ENCODE assay signal across 8 cellular contexts in genomic region chr22:28802595-28803087, GRCh38. TPM values are rescaled to one million over a fixed set of nuclear protein-coding genes. Genes with fewer than 3 reads are reported as not detected.
DNase-seq lines count a peak whose midpoint lies in the region; ATAC-seq and TF ChIP-seq lines count a peak whose summit lies in the region.

No MANE protein-coding gene starts in this region.

- no peak for ATAC-seq in memory B cell (ENCODE audit: low read depth)
- ATAC-seq in activated CD4-positive, CD25-positive, alpha-beta regulatory T cell treated with anti-CD3 and anti-CD28 coated beads, Interleukin-2, amount 50 U/mL, for 24 hours = no peak
- ATAC-seq in GM19023 (IDR thresholded peaks at IDR 0.05; ENCODE audit: unreplicated experiment) = no peak
- no peak for ATAC-seq in HG03521 (IDR thresholded peaks at IDR 0.05; ENCODE audit: unreplicated experiment)

- H3K27me3 Mint-ChIP-seq in activated CD4-positive, alpha-beta memory T cell treated with anti-CD3 and anti-CD28 coated beads for 36 hours = no peaks in the 10 kb centered on the region
- no peaks in the 10 kb centered on the region for H3K27me3 Mint-ChIP-seq in memory B cell

- peaks cover 19% of the 10 kb centered on the region for H3K4me1 ChIP-seq in GM23248 (ENCODE audit: insufficient read depth)

- DNase-seq in AG10803 (ENCODE audit: low read depth) = no peak
- peak; percentile 29 for DNase-seq in GM23248
- DNase-seq in activated CD4-positive, alpha-beta memory T cell treated with anti-CD3 and anti-CD28 coated beads for 36 hours = no peak
- DNase-seq in memory B cell (ENCODE audit: low spot score in 2 of 2) = no peak
- no peak for DNase-seq in mucosa of gallbladder (ENCODE audit: low spot score)

- H4K20me1 ChIP-seq in GM23248 (ENCODE audit: insufficient read depth) = no peaks in the 10 kb centered on the region

- WGBS in GM23248 (ENCODE audit: low coverage in 1 of 2, low lambda C conversion rate in 2 of 2, missing lambda C conversion rate in 2 of 2), 2 experiments = 83 to 84% methylated on average over 7 of the region's 7 CpGs

- peak; percentile 15; the same call in 1 of the 2 replicates for TF ChIP-seq CTCF in AG10803 (conservative IDR thresholded peaks at IDR 0.05; ENCODE audit: low read length)

- CTCF ChIA-PET in activated CD4-positive, alpha-beta memory T cell treated with anti-CD3 and anti-CD28 coated beads for 36 hours (lab: Charles Lee) = interaction anchor here (0.6 to 6.5 kb wide), 4 partner anchors 9 to 1034 kb away, joined by 3 to 41 read pairs (median 17); no protein-coding TSS in a partner anchor

- H3K4me2 ChIP-seq in GM23248 (ENCODE audit: unreplicated experiment) = no peak overlapping the region

- no peak overlapping the region for H3K27ac ChIP-seq in GM23248

- peaks cover 29% of the 10 kb centered on the region for H3K4me1 Mint-ChIP-seq in activated CD4-positive, alpha-beta memory T cell treated with anti-CD3 and anti-CD28 coated beads for 36 hours (ENCODE audit: low read depth)
- H3K4me1 Mint-ChIP-seq in memory B cell = peaks cover 20% of the 10 kb centered on the region

- H3K9me3 ChIP-seq in GM23248 (ENCODE audit: low read depth) = no peaks in the 10 kb centered on the region

- H3K4me3 Mint-ChIP-seq in activated CD4-positive, alpha-beta memory T cell treated with anti-CD3 and anti-CD28 coated beads for 36 hours = peak overlapping the region; percentile 75
- H3K4me3 Mint-ChIP-seq in memory B cell = no peak overlapping the region

- peak overlapping the region; percentile 80 for H3K27ac Mint-ChIP-seq in activated CD4-positive, alpha-beta memory T cell treated with anti-CD3 and anti-CD28 coated beads for 36 hours
- H3K27ac Mint-ChIP-seq in memory B cell = peak overlapping the region; percentile 92

- H3K27me3 ChIP-seq in GM23248 (replicated peaks; ENCODE audit: insufficient read depth) = no peaks in the 10 kb centered on the region

- in situ Hi-C loops in GM23248 (cut with MboI) = no loop called here

- peak overlapping the region; percentile 47; the same call in 1 of the 2 replicates for H2AFZ ChIP-seq in GM23248

- H3K36me3 Mint-ChIP-seq in activated CD4-positive, alpha-beta memory T cell treated with anti-CD3 and anti-CD28 coated beads for 36 hours = peaks cover 26% of the 10 kb centered on the region
- H3K36me3 Mint-ChIP-seq in memory B cell = no peaks in the 10 kb centered on the region

- peaks cover 14% of the 10 kb centered on the region for H3K36me3 ChIP-seq in GM23248 (ENCODE audit: low read depth)

- H3K9me2 ChIP-seq in GM23248 (ENCODE audit: insufficient read depth) = no peaks in the 10 kb centered on the region

- intact Hi-C loops in activated CD4-positive, alpha-beta memory T cell treated with anti-CD3 and anti-CD28 coated beads for 36 hours (cut with micrococcal nuclease) = loop anchor here (1.0 kb wide), 1 partner anchor 10 kb away; no protein-coding TSS in a partner anchor

- peaks cover 20% of the 10 kb centered on the region for H3F3A ChIP-seq in GM23248 (ENCODE audit: insufficient read depth)

- H3K9me3 Mint-ChIP-seq in activated CD4-positive, alpha-beta memory T cell treated with anti-CD3 and anti-CD28 coated beads for 36 hours = no peaks in the 10 kb centered on the region
- H3K9me3 Mint-ChIP-seq in memory B cell = no peaks in the 10 kb centered on the region

- H3K4me3 ChIP-seq in AG10803 (ENCODE audit: low read length) (no peak overlapping the region), GM23248 (peak overlapping the region; percentile 98; the same call in 1 of the 2 replicates)

- POLR2A ChIA-PET in activated CD4-positive, alpha-beta memory T cell treated with anti-CD3 and anti-CD28 coated beads for 36 hours (lab: Charles Lee) = interaction anchor here (1.0 to 4.1 kb wide), 4 partner anchors 9 to 61 kb away, joined by 4 to 70 read pairs (median 12); partner anchors contain the start of genes CCDC117, CHEK2 and HSCB

- H3K9ac ChIP-seq in GM23248 = no peak overlapping the region

- peaks cover 53% of the 10 kb centered on the region for H3K79me2 ChIP-seq in GM23248 (ENCODE audit: insufficient read depth)

RNA-seq across cellular contexts. Expression of gene XBP1, which starts 2.3 kb away (rescaled TPM):
- total RNA-seq in GM23248 (2014; rRNA removed; shearing (Covaris generic)) = 324 and 350 TPM in 2 replicates
- polyA plus RNA-seq in GM23248 (2016; fragmentation: Nextera tagmentation; extraction: Ambion mirVana) = 256 and 258 TPM in 2 replicates
- total RNA-seq in activated CD4-positive, alpha-beta memory T cell treated with anti-CD3 and anti-CD28 coated beads for 36 hours = 100 to 1,000 TPM; 128 to 132 TPM
- 220 TPM for total RNA-seq in mucosa of gallbladder

RNA-seq across cellular contexts. Expression of gene CCDC117, which starts 30.1 kb away (rescaled TPM):
- total RNA-seq in GM23248 (2014; rRNA removed; shearing (Covaris generic)) = 24.2 and 25.2 TPM in 2 replicates
- 14.6 and 16.2 TPM in 2 replicates for polyA plus RNA-seq in GM23248 (2016; fragmentation: Nextera tagmentation; extraction: Ambion mirVana)
- total RNA-seq in activated CD4-positive, alpha-beta memory T cell treated with anti-CD3 and anti-CD28 coated beads for 36 hours = 10 to 100 TPM; 27.7 to 31.6 TPM
- total RNA-seq in mucosa of gallbladder = 26.2 TPM
